Comparison of ENCODE assay signal across 1 cellular context in the genomic region with DNA sequence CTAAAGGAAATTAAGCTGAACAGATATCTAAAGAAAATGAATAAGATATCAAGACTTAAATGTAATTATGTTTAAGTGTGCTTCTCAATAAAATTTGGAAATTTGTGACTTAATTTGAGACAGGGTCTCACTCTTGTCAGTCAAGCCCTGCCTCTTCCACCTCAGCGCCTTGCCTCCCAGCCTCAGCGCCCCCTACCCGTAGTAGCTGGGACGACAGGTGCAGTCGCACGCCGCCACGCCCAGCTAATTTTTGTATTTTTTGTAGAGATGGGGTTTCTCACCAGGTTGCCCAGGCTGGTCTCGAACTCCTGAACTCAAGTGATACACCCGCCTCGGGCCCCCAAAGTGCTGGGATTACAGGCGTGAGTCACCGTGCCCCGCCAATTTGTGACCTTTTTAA.
TF ChIP-seq lines count a peak whose summit lies in the region.

No MANE protein-coding gene starts in this region.

TF ChIP-seq in K562, 482 proteins besides CTCF, POLR2A, EP300 and RAD21 (continued from another document):
- TF ChIP-seq, protein P1, sequence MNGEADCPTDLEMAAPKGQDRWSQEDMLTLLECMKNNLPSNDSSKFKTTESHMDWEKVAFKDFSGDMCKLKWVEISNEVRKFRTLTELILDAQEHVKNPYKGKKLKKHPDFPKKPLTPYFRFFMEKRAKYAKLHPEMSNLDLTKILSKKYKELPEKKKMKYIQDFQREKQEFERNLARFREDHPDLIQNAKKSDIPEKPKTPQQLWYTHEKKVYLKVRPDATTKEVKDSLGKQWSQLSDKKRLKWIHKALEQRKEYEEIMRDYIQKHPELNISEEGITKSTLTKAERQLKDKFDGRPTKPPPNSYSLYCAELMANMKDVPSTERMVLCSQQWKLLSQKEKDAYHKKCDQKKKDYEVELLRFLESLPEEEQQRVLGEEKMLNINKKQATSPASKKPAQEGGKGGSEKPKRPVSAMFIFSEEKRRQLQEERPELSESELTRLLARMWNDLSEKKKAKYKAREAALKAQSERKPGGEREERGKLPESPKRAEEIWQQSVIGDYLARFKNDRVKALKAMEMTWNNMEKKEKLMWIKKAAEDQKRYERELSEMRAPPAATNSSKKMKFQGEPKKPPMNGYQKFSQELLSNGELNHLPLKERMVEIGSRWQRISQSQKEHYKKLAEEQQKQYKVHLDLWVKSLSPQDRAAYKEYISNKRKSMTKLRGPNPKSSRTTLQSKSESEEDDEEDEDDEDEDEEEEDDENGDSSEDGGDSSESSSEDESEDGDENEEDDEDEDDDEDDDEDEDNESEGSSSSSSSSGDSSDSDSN (IDR thresholded peaks at IDR 0.05; ENCODE audit: borderline replicate concordance in 1 of 2, low read depth in 2 of 2, low read length in 2 of 2): no peak
- TF ChIP-seq SIN3B (IDR thresholded peaks at IDR 0.05; ENCODE audit: low read depth) (no peak), ZFP36 (IDR thresholded peaks at IDR 0.05; ENCODE audit: low read depth, low read length, partially characterized antibody) (peak; percentile 20)
- TF ChIP-seq, protein P2, sequence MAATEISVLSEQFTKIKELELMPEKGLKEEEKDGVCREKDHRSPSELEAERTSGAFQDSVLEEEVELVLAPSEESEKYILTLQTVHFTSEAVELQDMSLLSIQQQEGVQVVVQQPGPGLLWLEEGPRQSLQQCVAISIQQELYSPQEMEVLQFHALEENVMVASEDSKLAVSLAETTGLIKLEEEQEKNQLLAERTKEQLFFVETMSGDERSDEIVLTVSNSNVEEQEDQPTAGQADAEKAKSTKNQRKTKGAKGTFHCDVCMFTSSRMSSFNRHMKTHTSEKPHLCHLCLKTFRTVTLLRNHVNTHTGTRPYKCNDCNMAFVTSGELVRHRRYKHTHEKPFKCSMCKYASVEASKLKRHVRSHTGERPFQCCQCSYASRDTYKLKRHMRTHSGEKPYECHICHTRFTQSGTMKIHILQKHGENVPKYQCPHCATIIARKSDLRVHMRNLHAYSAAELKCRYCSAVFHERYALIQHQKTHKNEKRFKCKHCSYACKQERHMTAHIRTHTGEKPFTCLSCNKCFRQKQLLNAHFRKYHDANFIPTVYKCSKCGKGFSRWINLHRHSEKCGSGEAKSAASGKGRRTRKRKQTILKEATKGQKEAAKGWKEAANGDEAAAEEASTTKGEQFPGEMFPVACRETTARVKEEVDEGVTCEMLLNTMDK (IDR thresholded peaks at IDR 0.05; ENCODE audit: borderline replicate concordance, insufficient read depth, low read depth, low read length, poor library complexity, severe bottlenecking): peak; percentile 34
